In genomic region chr1:940121-941026, GRCh38 we compare ENCODE assay signal across 8 cellular contexts. TPM values are rescaled to one million over a fixed set of nuclear protein-coding genes. Genes with fewer than 3 reads are reported as not detected.
DNase-seq lines count a peak whose midpoint lies in the region; ATAC-seq, FAIRE-seq and TF ChIP-seq lines count a peak whose summit lies in the region.

No MANE protein-coding gene starts in this region.

- H4K20me1 ChIP-seq in OCI-LY3 (ENCODE audit: insufficient read depth, low read length) (peaks cover 5% of the 10 kb centered on the region; the same call in 1 of the 2 replicates), HepG2 (ENCODE audit: insufficient read depth, low read length) (0 out of 2 replicates have a peak, but pooled peaks cover 5% of the 10 kb centered on the region)

- FAIRE-seq in A549 (lab: Jason Lieb, UNC) (no peak), GM12891 (lab: Jason Lieb, UNC) (no peak), HepG2 (lab: Jason Lieb, UNC) (no peak)

- CTCF ChIA-PET in A549 (lab: Yijun Ruan, JAX) (interaction anchor here (0.7 to 8.1 kb wide), 9 partner anchors 12 to 350 kb away, joined by 3 to 84 read pairs (median 30); partner anchors contain the start of gene SAMD11), HepG2 (lab: Yijun Ruan, JAX; ENCODE audit: low intra/inter-chr PET ratio, low total read pairs) (no interaction called here)

- WGBS in A549 (ENCODE audit: missing lambda C conversion rate) = no CpG with 5 or more reads among the region's 86 CpGs
- under 1% methylated on average over 15 of the region's 86 CpGs for WGBS in HepG2 (ENCODE audit: low lambda C conversion rate)

- in situ Hi-C loops in HepG2 (cut with HindIII; ENCODE audit: extremely low pct_ligation_motif_present, low pct_unique_long_range_greater_than_20kb) = no loop called here

- peak overlapping the region; percentile 40 for H3K4me3 Mint-ChIP-seq in chondrocyte (ENCODE audit: unreplicated experiment)

- peak overlapping the region; percentile 71 for H3K4me3 ChIP-seq in A549
- peak overlapping the region; percentile 77 for H3K4me3 ChIP-seq in OCI-LY3 (ENCODE audit: low read length)
- H3K4me3 ChIP-seq in HepG2 (replicated peaks in 1 of 3; ENCODE audit: insufficient read depth in 1 of 3, low read depth in 2 of 3, low read length in 3 of 3) = peak overlapping the region; percentile 44 to 65 (median 49)
- H3K4me3 ChIP-seq in thoracic aorta = peak overlapping the region; percentile 66

- H3K9ac ChIP-seq in OCI-LY3 (ENCODE audit: low read length) = no peak overlapping the region
- peak overlapping the region; percentile 15; the same call in 1 of the 2 replicates for H3K9ac ChIP-seq in HepG2 (ENCODE audit: insufficient read depth, low read depth, low read length)

- H3K79me2 ChIP-seq in OCI-LY3 (ENCODE audit: low read length) (no peaks in the 10 kb centered on the region), HepG2 (ENCODE audit: insufficient read depth, low read length) (no peaks in the 10 kb centered on the region)

- H3K27me3 Mint-ChIP-seq in chondrocyte (ENCODE audit: low read depth) = no peaks in the 10 kb centered on the region

- peak; percentile 25 for TF ChIP-seq CTCF in A549 (IDR thresholded peaks at IDR 0.05)
- no peak for TF ChIP-seq CTCF in OCI-LY3 (IDR thresholded peaks at IDR 0.05; ENCODE audit: low read depth, low read length)
- peak; percentile 51 for TF ChIP-seq CTCF in chondrocyte (IDR thresholded peaks at IDR 0.05)
- TF ChIP-seq CTCF in HepG2 (CRISPR knock-in tag; IDR thresholded peaks at IDR 0.05) = no peak
- no peak for TF ChIP-seq CTCF in thoracic aorta (IDR thresholded peaks at IDR 0.05)

- intact Hi-C loops in HepG2 (cut with micrococcal nuclease; ENCODE audit: unreplicated experiment) = loop anchor here (2.0 kb wide), 1 partner anchor 18 kb away; the partner anchor contains the start of gene NOC2L

- H3K9me3 ChIP-seq in A549 = no peaks in the 10 kb centered on the region
- H3K9me3 ChIP-seq in OCI-LY3 (ENCODE audit: insufficient read depth, low read length) = no peaks in the 10 kb centered on the region
- no peaks in the 10 kb centered on the region for H3K9me3 ChIP-seq in HepG2 (ENCODE audit: low read length)
- no peaks in the 10 kb centered on the region for H3K9me3 ChIP-seq in thoracic aorta

- BruUV-seq in HepG2 (replicated peaks; lab: Mats Ljungman, UMichigan) = no TSS peak

- TF ChIP-seq RAD21 in A549 (conservative IDR thresholded peaks at IDR 0.05 in 1 of 2, IDR thresholded peaks at IDR 0.05 in 1 of 2) (no peak; a peak in 1 of 5 replicates), HepG2 (CRISPR knock-in tag; IDR thresholded peaks at IDR 0.05) (no peak)

- H3K36me3 ChIP-seq in OCI-LY3 (replicated peaks; ENCODE audit: low read depth, low read length) (no peaks in the 10 kb centered on the region), HepG2 (replicated peaks in 1 of 2; ENCODE audit: control insufficient read depth in 1 of 2, insufficient read depth in 2 of 2, low read length in 2 of 2) (peaks cover 1 to 4% of the 10 kb centered on the region in 2 experiments; a peak in 2 of 5 replicates), thoracic aorta (peaks cover 4% of the 10 kb centered on the region)

- peaks cover 74% of the 10 kb centered on the region for H3K4me1 ChIP-seq in A549
- peaks cover 31% of the 10 kb centered on the region for H3K4me1 ChIP-seq in OCI-LY3 (ENCODE audit: low read length)
- peaks cover 32% of the 10 kb centered on the region for H3K4me1 ChIP-seq in HepG2 (ENCODE audit: insufficient read depth, low read length)
- H3K4me1 ChIP-seq in thoracic aorta (ENCODE audit: control insufficient read depth in 1 of 2, low read depth in 2 of 2) = peaks cover 22 to 34% of the 10 kb centered on the region in 2 donors

- peak overlapping the region; percentile 17 for H3K27ac Mint-ChIP-seq in chondrocyte (ENCODE audit: unreplicated experiment)

- H3K36me3 Mint-ChIP-seq in chondrocyte (ENCODE audit: low read depth) = peaks cover 2% of the 10 kb centered on the region

- peaks cover 38% of the 10 kb centered on the region for H3K27me3 ChIP-seq in OCI-LY3 (ENCODE audit: low read depth, low read length)
- peaks cover 22 to 54% of the 10 kb centered on the region in 2 experiments for H3K27me3 ChIP-seq in HepG2 (ENCODE audit: control insufficient read depth in 1 of 2, insufficient read depth in 2 of 2, low read length in 2 of 2)
- H3K27me3 ChIP-seq in thoracic aorta (replicated peaks; ENCODE audit: insufficient read depth) = peaks cover 6% of the 10 kb centered on the region

- TF ChIP-seq POLR2A in A549 (IDR thresholded peaks at IDR 0.05; ENCODE audit: low read length) (no peak), GM12891 (IDR thresholded peaks at IDR 0.05; ENCODE audit: low read depth, low read length) (no peak), HepG2 (IDR thresholded peaks at IDR 0.05; ENCODE audit: insufficient read depth in 1 of 2, low read depth in 2 of 2, low read length in 2 of 2) (no peak)

- ATAC-seq in A549 = peak; percentile 4 to 12; a peak in 3 of 6 replicates
- ATAC-seq in HepG2 = peak; percentile 16
- no peak for ATAC-seq in thoracic aorta (ENCODE audit: insufficient number of reproducible peaks, low FRiP score, low read depth)
- no peak for ATAC-seq in HG03039 (IDR thresholded peaks at IDR 0.05; ENCODE audit: unreplicated experiment)

- TF ChIP-seq EP300 in A549 (IDR thresholded peaks at IDR 0.05) (peak; percentile 41 to 48; a peak in 2 of 5 replicates), HepG2 (IDR thresholded peaks at IDR 0.05; ENCODE audit: low read depth in 2 of 2, low read length in 2 of 2) (no peak), HepG2 (CRISPR knock-in tag; IDR thresholded peaks at IDR 0.05; ENCODE audit: borderline replicate concordance) (no peak)

- H2AFZ ChIP-seq in OCI-LY3 (ENCODE audit: low read depth, low read length) = no peak overlapping the region
- H2AFZ ChIP-seq in HepG2 (ENCODE audit: low read length) = no peak overlapping the region

- no peaks in the 10 kb centered on the region for H3K9me3 Mint-ChIP-seq in chondrocyte (ENCODE audit: low read depth)

- DNase-seq in A549 (ENCODE audit: low read depth in 1 of 2, low spot score in 1 of 2) (peak in 1 of 2 experiments; percentile 66), GM12891 (ENCODE audit: insufficient read length, low spot score) (peak; percentile 68), chondrocyte (ENCODE audit: low spot score) (no peak), HepG2 (ENCODE audit: low spot score) (peak; percentile 27), thoracic aorta (ENCODE audit: low spot score) (no peak), superior temporal gyrus (ENCODE audit: extremely low spot score) (no peak)

- H3K4me1 Mint-ChIP-seq in chondrocyte (ENCODE audit: low read depth) = peaks cover 35% of the 10 kb centered on the region

- peak overlapping the region; percentile 100 for H3K27ac ChIP-seq in A549
- no peak overlapping the region for H3K27ac ChIP-seq in OCI-LY3 (ENCODE audit: low read length)
- H3K27ac ChIP-seq in HepG2 (ENCODE audit: extremely low read length, insufficient read depth, low read length) = no peak overlapping the region
- peak overlapping the region in 1 of 2 donors; percentile 36 for H3K27ac ChIP-seq in thoracic aorta

- POLR2A ChIA-PET in A549 (lab: Yijun Ruan, JAX) (interaction anchor here (1.1 kb wide), 2 partner anchors 10 to 36 kb away, joined by 3 to 4 read pairs; no protein-coding TSS in a partner anchor), HepG2 (lab: Yijun Ruan, JAX) (interaction anchor here (3.1 kb wide), 1 partner anchor 19 kb away, joined by 10 read pairs; the partner anchor contains the start of gene NOC2L)

- peak overlapping the region; percentile 100 for H3K4me2 ChIP-seq in A549
- peak overlapping the region; percentile 76 for H3K4me2 ChIP-seq in OCI-LY3 (ENCODE audit: low read length)
- peak overlapping the region; percentile 72 for H3K4me2 ChIP-seq in HepG2 (ENCODE audit: low read depth, low read length)

RNA-seq across cellular contexts. Expression of gene SAMD11, which starts 16.7 kb away (rescaled TPM):
- polyA plus RNA-seq in A549 (2011; rRNA removed) (13.3 and 22.4 TPM in 2 replicates), A549 (2017; fragmentation: RNase III; extraction: RNeasy Plus Mini Kit Qiagen cat#74134 plus additional on column Dnase treatment) (32.9 to 52.8 TPM (median 46.2 TPM) in 3 replicates), HepG2 (2011; rRNA removed) (0.09 TPM in 1 of 2 replicates, not detected in the other)
- 35.9 and 62.6 TPM in 2 replicates for polyA plus RNA-seq in A549 (2012; cell fraction: cytosol; rRNA removed)
- 122 and 165 TPM in 2 replicates for polyA plus RNA-seq in A549 (2012; cell fraction: nucleus; rRNA removed)
- polyA minus RNA-seq in A549 (2011; rRNA and poly(A)+ RNA removed) = 10.7 and 15.8 TPM in 2 replicates
- polyA plus RNA-seq in GM12891 (2012; ENCODE audit: low read depth, missing spikeins) = 0.05 TPM
- total RNA-seq in chondrocyte (3.1 to 73.8 TPM (median 3.4 TPM) in 3 replicates), HepG2 (2016; rRNA removed; fragmentation: Illumina TruSeq; extraction: Trizol) (0.11 TPM in 1 of 2 replicates, not detected in the other), thoracic aorta (10 to 100 TPM; 10.2 to 18.8 TPM)
- not detected in 2 replicates for total RNA-seq in HepG2 (2016; cell fraction: cytosol; rRNA removed; fragmentation: Illumina TruSeq; extraction: Trizol; ENCODE audit: low read depth)
- 0.13 TPM in 1 of 2 replicates, not detected in the other for total RNA-seq in HepG2 (2016; cell fraction: insoluble cytoplasmic fraction; rRNA removed; fragmentation: Illumina TruSeq; extraction: Trizol)
- not detected in 2 replicates for total RNA-seq in HepG2 (2016; cell fraction: membrane; rRNA removed; fragmentation: Illumina TruSeq; extraction: Trizol)
- total RNA-seq in HepG2 (2016; cell fraction: nucleus; rRNA removed; fragmentation: Illumina TruSeq; extraction: Trizol) = not detected in 2 replicates
- 0.09 and 0.24 TPM in 2 replicates for polyA plus RNA-seq in HepG2 (2011; cell fraction: cytosol; rRNA removed)
- 0.10 and 0.37 TPM in 2 replicates for polyA plus RNA-seq in HepG2 (2011; cell fraction: nucleus; rRNA removed)
- not detected in 2 replicates for polyA plus RNA-seq in HepG2 (2012)
- not detected in 2 replicates for polyA plus RNA-seq in HepG2 (2016; cell fraction: cytosol; fragmentation: Illumina TruSeq; extraction: Trizol; ENCODE audit: low read depth)
- not detected in 2 replicates for polyA plus RNA-seq in HepG2 (2016; cell fraction: insoluble cytoplasmic fraction; fragmentation: Illumina TruSeq; extraction: Trizol; ENCODE audit: low read depth)
- not detected in 2 replicates for polyA plus RNA-seq in HepG2 (2016; cell fraction: membrane; fragmentation: Illumina TruSeq; extraction: Trizol; ENCODE audit: low read depth)
- not detected in 2 replicates for polyA plus RNA-seq in HepG2 (2016; cell fraction: nucleus; fragmentation: Illumina TruSeq; extraction: Trizol; ENCODE audit: insufficient read depth, low read depth)
- 19.7 TPM in 1 of 2 replicates, not detected in the other for polyA minus RNA-seq in HepG2 (2011; rRNA and poly(A)+ RNA removed; ENCODE audit: low replicate concordance)
- 0.99 and 1.4 TPM in 2 replicates for polyA minus RNA-seq in HepG2 (2011; cell fraction: cytosol; rRNA and poly(A)+ RNA removed)
- polyA minus RNA-seq in HepG2 (2011; cell fraction: nucleus; rRNA and poly(A)+ RNA removed) = 1.2 TPM in 1 of 2 replicates, not detected in the other

RNA-seq across cellular contexts. Expression of gene NOC2L, which starts 18.7 kb away (rescaled TPM):
- 41.0 and 48.4 TPM in 2 replicates for polyA plus RNA-seq in A549 (2011; rRNA removed)
- 74.3 and 83.6 TPM in 2 replicates for polyA plus RNA-seq in A549 (2012; cell fraction: cytosol; rRNA removed)
- polyA plus RNA-seq in A549 (2012; cell fraction: nucleus; rRNA removed) = 144 and 170 TPM in 2 replicates
- polyA plus RNA-seq in A549 (2017; fragmentation: RNase III; extraction: RNeasy Plus Mini Kit Qiagen cat#74134 plus additional on column Dnase treatment) = 68.1 to 81.6 TPM (median 73.5 TPM) in 3 replicates
- 55.5 and 68.4 TPM in 2 replicates for polyA minus RNA-seq in A549 (2011; rRNA and poly(A)+ RNA removed)
- polyA plus RNA-seq in GM12891 (2012; ENCODE audit: low read depth, missing spikeins) = 48.8 TPM
- 50.6 to 63.8 TPM (median 52.0 TPM) in 3 replicates for total RNA-seq in chondrocyte
- 91.6 and 103 TPM in 2 replicates for total RNA-seq in HepG2 (2016; rRNA removed; fragmentation: Illumina TruSeq; extraction: Trizol)
- 14.1 and 16.1 TPM in 2 replicates for total RNA-seq in HepG2 (2016; cell fraction: cytosol; rRNA removed; fragmentation: Illumina TruSeq; extraction: Trizol; ENCODE audit: low read depth)
- total RNA-seq in HepG2 (2016; cell fraction: insoluble cytoplasmic fraction; rRNA removed; fragmentation: Illumina TruSeq; extraction: Trizol) = 81.2 and 109 TPM in 2 replicates
- total RNA-seq in HepG2 (2016; cell fraction: membrane; rRNA removed; fragmentation: Illumina TruSeq; extraction: Trizol) = 22.9 and 27.1 TPM in 2 replicates
- 53.2 and 63.8 TPM in 2 replicates for total RNA-seq in HepG2 (2016; cell fraction: nucleus; rRNA removed; fragmentation: Illumina TruSeq; extraction: Trizol)
- polyA plus RNA-seq in HepG2 (2011; rRNA removed) = 32.0 and 40.5 TPM in 2 replicates
- polyA plus RNA-seq in HepG2 (2011; cell fraction: cytosol; rRNA removed) = 33.6 and 44.6 TPM in 2 replicates
- polyA plus RNA-seq in HepG2 (2011; cell fraction: nucleus; rRNA removed) = 85.2 and 96.0 TPM in 2 replicates
- 41.8 and 44.3 TPM in 2 replicates for polyA plus RNA-seq in HepG2 (2012)
- 5.1 and 6.4 TPM in 2 replicates for polyA plus RNA-seq in HepG2 (2016; cell fraction: cytosol; fragmentation: Illumina TruSeq; extraction: Trizol; ENCODE audit: low read depth)
- 69.1 and 81.1 TPM in 2 replicates for polyA plus RNA-seq in HepG2 (2016; cell fraction: insoluble cytoplasmic fraction; fragmentation: Illumina TruSeq; extraction: Trizol; ENCODE audit: low read depth)
- 9.8 and 11.1 TPM in 2 replicates for polyA plus RNA-seq in HepG2 (2016; cell fraction: membrane; fragmentation: Illumina TruSeq; extraction: Trizol; ENCODE audit: low read depth)
- polyA plus RNA-seq in HepG2 (2016; cell fraction: nucleus; fragmentation: Illumina TruSeq; extraction: Trizol; ENCODE audit: insufficient read depth, low read depth) = 108 and 110 TPM in 2 replicates
- 118 and 166 TPM in 2 replicates for polyA minus RNA-seq in HepG2 (2011; rRNA and poly(A)+ RNA removed; ENCODE audit: low replicate concordance)
- polyA minus RNA-seq in HepG2 (2011; cell fraction: cytosol; rRNA and poly(A)+ RNA removed) = 43.1 and 44.0 TPM in 2 replicates
- polyA minus RNA-seq in HepG2 (2011; cell fraction: nucleus; rRNA and poly(A)+ RNA removed) = 18.8 and 20.1 TPM in 2 replicates
- total RNA-seq in thoracic aorta = 10 to 100 TPM; 33.8 to 47.2 TPM

RNA-seq across cellular contexts. Expression of gene KLHL17, which starts 20.0 kb away (rescaled TPM):
- polyA plus RNA-seq in A549 (2011; rRNA removed) = 5.7 and 8.5 TPM in 2 replicates
- polyA plus RNA-seq in A549 (2012; cell fraction: cytosol; rRNA removed) = 24.0 and 29.4 TPM in 2 replicates
- 322 and 395 TPM in 2 replicates for polyA plus RNA-seq in A549 (2012; cell fraction: nucleus; rRNA removed)
- 17.9 to 21.6 TPM (median 18.7 TPM) in 3 replicates for polyA plus RNA-seq in A549 (2017; fragmentation: RNase III; extraction: RNeasy Plus Mini Kit Qiagen cat#74134 plus additional on column Dnase treatment)
- 1.9 and 2.5 TPM in 2 replicates for polyA minus RNA-seq in A549 (2011; rRNA and poly(A)+ RNA removed)
- 8.5 TPM for polyA plus RNA-seq in GM12891 (2012; ENCODE audit: low read depth, missing spikeins)
- total RNA-seq in chondrocyte = 17.4 to 24.3 TPM (median 19.1 TPM) in 3 replicates
- total RNA-seq in HepG2 (2016; rRNA removed; fragmentation: Illumina TruSeq; extraction: Trizol) = 2.8 and 9.3 TPM in 2 replicates
- total RNA-seq in HepG2 (2016; cell fraction: cytosol; rRNA removed; fragmentation: Illumina TruSeq; extraction: Trizol; ENCODE audit: low read depth) = 4.5 and 5.0 TPM in 2 replicates
- total RNA-seq in HepG2 (2016; cell fraction: insoluble cytoplasmic fraction; rRNA removed; fragmentation: Illumina TruSeq; extraction: Trizol) = 2.4 and 10.3 TPM in 2 replicates
- 2.6 and 2.8 TPM in 2 replicates for total RNA-seq in HepG2 (2016; cell fraction: membrane; rRNA removed; fragmentation: Illumina TruSeq; extraction: Trizol)
- 14.8 and 15.9 TPM in 2 replicates for total RNA-seq in HepG2 (2016; cell fraction: nucleus; rRNA removed; fragmentation: Illumina TruSeq; extraction: Trizol)
- 24.7 and 31.4 TPM in 2 replicates for polyA plus RNA-seq in HepG2 (2011; rRNA removed)
- 6.8 and 12.3 TPM in 2 replicates for polyA plus RNA-seq in HepG2 (2011; cell fraction: cytosol; rRNA removed)
- polyA plus RNA-seq in HepG2 (2011; cell fraction: nucleus; rRNA removed) = 590 and 778 TPM in 2 replicates
- 11.7 and 19.1 TPM in 2 replicates for polyA plus RNA-seq in HepG2 (2012)
- polyA plus RNA-seq in HepG2 (2016; cell fraction: cytosol; fragmentation: Illumina TruSeq; extraction: Trizol; ENCODE audit: low read depth) = 1.1 and 1.3 TPM in 2 replicates
- polyA plus RNA-seq in HepG2 (2016; cell fraction: insoluble cytoplasmic fraction; fragmentation: Illumina TruSeq; extraction: Trizol; ENCODE audit: low read depth) = 3.4 and 3.7 TPM in 2 replicates
- polyA plus RNA-seq in HepG2 (2016; cell fraction: membrane; fragmentation: Illumina TruSeq; extraction: Trizol; ENCODE audit: low read depth) = 1.9 and 2.4 TPM in 2 replicates
- 71.9 and 74.8 TPM in 2 replicates for polyA plus RNA-seq in HepG2 (2016; cell fraction: nucleus; fragmentation: Illumina TruSeq; extraction: Trizol; ENCODE audit: insufficient read depth, low read depth)
- polyA minus RNA-seq in HepG2 (2011; rRNA and poly(A)+ RNA removed; ENCODE audit: low replicate concordance) = 4.3 and 19.5 TPM in 2 replicates
- 4.6 and 4.9 TPM in 2 replicates for polyA minus RNA-seq in HepG2 (2011; cell fraction: cytosol; rRNA and poly(A)+ RNA removed)
- polyA minus RNA-seq in HepG2 (2011; cell fraction: nucleus; rRNA and poly(A)+ RNA removed) = 24.9 and 31.0 TPM in 2 replicates
- total RNA-seq in thoracic aorta = 10 to 100 TPM in 1 of 2 donors, 1 to 10 TPM in 1; 4.2 to 15.3 TPM

RNA-seq across cellular contexts. Expression of gene PLEKHN1, which starts 25.9 kb away (rescaled TPM):
- 0.61 and 0.75 TPM in 2 replicates for polyA plus RNA-seq in A549 (2011; rRNA removed)
- 1.6 and 2.3 TPM in 2 replicates for polyA plus RNA-seq in A549 (2012; cell fraction: cytosol; rRNA removed)
- polyA plus RNA-seq in A549 (2012; cell fraction: nucleus; rRNA removed) = 9.4 and 13.1 TPM in 2 replicates
- polyA plus RNA-seq in A549 (2017; fragmentation: RNase III; extraction: RNeasy Plus Mini Kit Qiagen cat#74134 plus additional on column Dnase treatment) = 3.2 to 3.6 TPM (median 3.4 TPM) in 3 replicates
- 0.33 and 0.73 TPM in 2 replicates for polyA minus RNA-seq in A549 (2011; rRNA and poly(A)+ RNA removed)
- 0.22 TPM for polyA plus RNA-seq in GM12891 (2012; ENCODE audit: low read depth, missing spikeins)
- 0.17 to 0.73 TPM (median 0.38 TPM) in 3 replicates for total RNA-seq in chondrocyte
- total RNA-seq in HepG2 (2016; rRNA removed; fragmentation: Illumina TruSeq; extraction: Trizol) = 0.21 and 0.42 TPM in 2 replicates
- total RNA-seq in HepG2 (2016; cell fraction: cytosol; rRNA removed; fragmentation: Illumina TruSeq; extraction: Trizol; ENCODE audit: low read depth) = not detected in 2 replicates
- 0.31 and 0.48 TPM in 2 replicates for total RNA-seq in HepG2 (2016; cell fraction: insoluble cytoplasmic fraction; rRNA removed; fragmentation: Illumina TruSeq; extraction: Trizol)
- 0.15 and 0.17 TPM in 2 replicates for total RNA-seq in HepG2 (2016; cell fraction: membrane; rRNA removed; fragmentation: Illumina TruSeq; extraction: Trizol)
- 0.59 and 0.63 TPM in 2 replicates for total RNA-seq in HepG2 (2016; cell fraction: nucleus; rRNA removed; fragmentation: Illumina TruSeq; extraction: Trizol)
- polyA plus RNA-seq in HepG2 (2011; rRNA removed) = 0.58 and 0.59 TPM in 2 replicates
- 0.13 and 0.23 TPM in 2 replicates for polyA plus RNA-seq in HepG2 (2011; cell fraction: cytosol; rRNA removed)
- 13.2 and 15.5 TPM in 2 replicates for polyA plus RNA-seq in HepG2 (2011; cell fraction: nucleus; rRNA removed)
- 0.51 and 0.55 TPM in 2 replicates for polyA plus RNA-seq in HepG2 (2012)
- polyA plus RNA-seq in HepG2 (2016; cell fraction: cytosol; fragmentation: Illumina TruSeq; extraction: Trizol; ENCODE audit: low read depth) = 0.05 and 0.09 TPM in 2 replicates
- 0.29 and 0.48 TPM in 2 replicates for polyA plus RNA-seq in HepG2 (2016; cell fraction: insoluble cytoplasmic fraction; fragmentation: Illumina TruSeq; extraction: Trizol; ENCODE audit: low read depth)
- polyA plus RNA-seq in HepG2 (2016; cell fraction: membrane; fragmentation: Illumina TruSeq; extraction: Trizol; ENCODE audit: low read depth) = 0.13 and 0.29 TPM in 2 replicates
- 2.6 and 2.7 TPM in 2 replicates for polyA plus RNA-seq in HepG2 (2016; cell fraction: nucleus; fragmentation: Illumina TruSeq; extraction: Trizol; ENCODE audit: insufficient read depth, low read depth)
- 0.26 and 0.54 TPM in 2 replicates for polyA minus RNA-seq in HepG2 (2011; rRNA and poly(A)+ RNA removed; ENCODE audit: low replicate concordance)
- polyA minus RNA-seq in HepG2 (2011; cell fraction: cytosol; rRNA and poly(A)+ RNA removed) = 0.53 TPM in 1 of 2 replicates, not detected in the other
- 1.8 and 1.9 TPM in 2 replicates for polyA minus RNA-seq in HepG2 (2011; cell fraction: nucleus; rRNA and poly(A)+ RNA removed)
- under 1 TPM in 1 of 2 donors, not detected in 1; 0.27 TPM for total RNA-seq in thoracic aorta

RNA-seq across cellular contexts. Expression of gene PERM1, which starts 41.5 kb away (rescaled TPM):
- polyA plus RNA-seq in A549 (2011; rRNA removed) (not detected in 2 replicates), A549 (2017; fragmentation: RNase III; extraction: RNeasy Plus Mini Kit Qiagen cat#74134 plus additional on column Dnase treatment) (0.12 to 0.33 TPM (median 0.30 TPM) in 3 replicates), HepG2 (2011; rRNA removed) (0.29 and 0.38 TPM in 2 replicates)
- 0.03 and 0.05 TPM in 2 replicates for polyA plus RNA-seq in A549 (2012; cell fraction: cytosol; rRNA removed)
- 0.09 and 0.17 TPM in 2 replicates for polyA plus RNA-seq in A549 (2012; cell fraction: nucleus; rRNA removed)
- 0.12 TPM in 1 of 2 replicates, not detected in the other for polyA minus RNA-seq in A549 (2011; rRNA and poly(A)+ RNA removed)
- polyA plus RNA-seq in GM12891 (2012; ENCODE audit: low read depth, missing spikeins) = 0.15 TPM
- total RNA-seq in chondrocyte (0.12 to 0.37 TPM (median 0.31 TPM) in 3 replicates), HepG2 (2016; rRNA removed; fragmentation: Illumina TruSeq; extraction: Trizol) (0.04 TPM in 1 of 2 replicates, not detected in the other), thoracic aorta (under 1 TPM; 0.54 to 0.99 TPM)
- total RNA-seq in HepG2 (2016; cell fraction: cytosol; rRNA removed; fragmentation: Illumina TruSeq; extraction: Trizol; ENCODE audit: low read depth) = not detected in 2 replicates
- not detected in 2 replicates for total RNA-seq in HepG2 (2016; cell fraction: insoluble cytoplasmic fraction; rRNA removed; fragmentation: Illumina TruSeq; extraction: Trizol)
- total RNA-seq in HepG2 (2016; cell fraction: membrane; rRNA removed; fragmentation: Illumina TruSeq; extraction: Trizol) = not detected in 2 replicates
- not detected in 2 replicates for total RNA-seq in HepG2 (2016; cell fraction: nucleus; rRNA removed; fragmentation: Illumina TruSeq; extraction: Trizol)
- 0.17 and 0.32 TPM in 2 replicates for polyA plus RNA-seq in HepG2 (2011; cell fraction: cytosol; rRNA removed)
- 2.3 and 2.6 TPM in 2 replicates for polyA plus RNA-seq in HepG2 (2011; cell fraction: nucleus; rRNA removed)
- 0.44 TPM in 2 replicates for polyA plus RNA-seq in HepG2 (2012)
- polyA plus RNA-seq in HepG2 (2016; cell fraction: cytosol; fragmentation: Illumina TruSeq; extraction: Trizol; ENCODE audit: low read depth) = not detected in 2 replicates
- not detected in 2 replicates for polyA plus RNA-seq in HepG2 (2016; cell fraction: insoluble cytoplasmic fraction; fragmentation: Illumina TruSeq; extraction: Trizol; ENCODE audit: low read depth)
- polyA plus RNA-seq in HepG2 (2016; cell fraction: membrane; fragmentation: Illumina TruSeq; extraction: Trizol; ENCODE audit: low read depth) = not detected in 2 replicates
- polyA plus RNA-seq in HepG2 (2016; cell fraction: nucleus; fragmentation: Illumina TruSeq; extraction: Trizol; ENCODE audit: insufficient read depth, low read depth) = not detected in 2 replicates
- polyA minus RNA-seq in HepG2 (2011; rRNA and poly(A)+ RNA removed; ENCODE audit: low replicate concordance) = 0.09 and 2.7 TPM in 2 replicates
- polyA minus RNA-seq in HepG2 (2011; cell fraction: cytosol; rRNA and poly(A)+ RNA removed) = 0.44 and 0.59 TPM in 2 replicates
- 0.99 and 1.2 TPM in 2 replicates for polyA minus RNA-seq in HepG2 (2011; cell fraction: nucleus; rRNA and poly(A)+ RNA removed)

Comparison
In these comparisons a context has a peak if more than half of its experiments do, and no peak if none do; other contexts are left out.
1. ATAC-seq: peak in A549 (2 of 2) and HepG2 (single experiment); none in thoracic aorta (single experiment) and HG03039 (single experiment).
2. DNase-seq: peak in GM12891 (single experiment) and HepG2 (single experiment); none in chondrocyte (single experiment), thoracic aorta (single experiment) and superior temporal gyrus (single experiment).
3. H3K27ac ChIP-seq: peak in A549 (2 of 2); none in OCI-LY3 (single experiment) and HepG2 (single experiment).
4. CTCF ChIP-seq: peak in A549 (single experiment) and chondrocyte (single experiment); none in OCI-LY3 (single experiment), HepG2 (single experiment) and thoracic aorta (single experiment).
5. Of the 38 proteins assayed by ChIP-seq in both HepG2 and A549: peak only in HepG2: none; only in A549: CTCF, EP300, JUN, MAX, PBX3 and SMC3; in both: none; in neither: 32.
6. Peak in every context shown above with its lines, with median percentiles within 50 percentile points of each other: H3K4me2 ChIP-seq and H3K4me3 ChIP-seq.